ENCODE assay signal across 9 cellular contexts in genomic region chrX:115561605-115562491, GRCh38. TPM values are rescaled to one million over a fixed set of nuclear protein-coding genes. Genes with fewer than 3 reads are reported as not detected.
A peak's percentile ranks its signal among the peaks of the same experiment; 100 is the strongest.
DNase-seq lines count a peak whose midpoint lies in the region; ATAC-seq and TF ChIP-seq lines count a peak whose summit lies in the region.
"Had no signal": no experiment of that assay in that cellular context is flagged by ENCODE, and none has a peak within 500 bp of the region (broad histone marks: within the 10 kb centered on the region; RNA-seq: fewer than 3 reads in every experiment).

No MANE protein-coding gene starts in this region.

- intact Hi-C loops in Right ventricle myocardium superior (cut with DNase I), result loop anchor here (10.0 kb wide), 1 partner anchor 63 kb away; no protein-coding TSS in a partner anchor

- H3K9ac ChIP-seq in BLaER1 treated with 17β-estradiol and CSF1 and Interleukin-3, amounts not matched to agents 10 nM and 100 nM, result peak overlapping the region; percentile 79 to 90 (median 88)

- ATAC-seq in GM21360 (IDR thresholded peaks at IDR 0.05; ENCODE audit: unreplicated experiment) (peak; percentile 38), Right ventricle myocardium superior (ENCODE audit: poor library complexity) (peak; percentile 73), HG02571 (IDR thresholded peaks at IDR 0.05; ENCODE audit: unreplicated experiment) (no peak)
- peak; percentile 28 to 45 for ATAC-seq in activated T-cell treated with anti-CD3 and anti-CD28 coated beads, Interleukin-2, amount 50 U/mL, for 72 hours (replicated peaks in 1 of 2)

- DNase-seq in NCI-H1105 treated with DMSO at 0.1 percent for 48 hours (lab: John Stamatoyannopoulos, UW) (peak; percentile 78), Right ventricle myocardium superior (peak; percentile 56), osteocyte (ENCODE audit: extremely low spot score, unreplicated experiment) (peak; percentile 89), 8988T (no peak)
- DNase-seq in activated T-cell treated with anti-CD3 and anti-CD28 coated beads, Interleukin-2, amount 50 U/mL, for 72 hours, result peak in 1 of 2 donors; percentile 5

- no peak overlapping the region for H3K27ac Mint-ChIP-seq in activated T-cell treated with anti-CD3 and anti-CD28 coated beads, Interleukin-2, amount 50 U/mL, for 72 hours
- H3K27ac Mint-ChIP-seq in osteocyte (ENCODE audit: unreplicated experiment), result peak overlapping the region; percentile 99
- H3K27ac Mint-ChIP-seq: IgD-negative memory B cell had no signal

- peaks cover 16% of the 10 kb centered on the region for H3K4me1 Mint-ChIP-seq in activated T-cell treated with anti-CD3 and anti-CD28 coated beads, Interleukin-2, amount 50 U/mL, for 72 hours (ENCODE audit: low read depth)
- peaks cover 55% of the 10 kb centered on the region for H3K4me1 Mint-ChIP-seq in osteocyte (ENCODE audit: unreplicated experiment)

- peaks cover 0 to 13% (median 0%) of the 10 kb centered on the region in 11 experiments; a peak in 1 of 22 replicates for H4K20me1 ChIP-seq in BLaER1 treated with 17β-estradiol and CSF1 and Interleukin-3, amounts not matched to agents 10 nM and 100 nM

- peaks cover 90 to 99% (median 96%) of the 10 kb centered on the region in 11 experiments for H3K27me3 ChIP-seq in BLaER1 treated with 17β-estradiol and CSF1 and Interleukin-3, amounts not matched to agents 10 nM and 100 nM

- H3K27ac ChIP-seq in BLaER1 treated with 17β-estradiol and CSF1 and Interleukin-3, amounts not matched to agents 10 nM and 100 nM, result peak overlapping the region; percentile 34 to 91 (median 89); a peak in 21 of 22 replicates

- H3K9me3 Mint-ChIP-seq in activated T-cell treated with anti-CD3 and anti-CD28 coated beads, Interleukin-2, amount 50 U/mL, for 72 hours, result no peaks in the 10 kb centered on the region
- no peaks in the 10 kb centered on the region for H3K9me3 Mint-ChIP-seq in osteocyte (ENCODE audit: unreplicated experiment)

- no peaks in the 10 kb centered on the region for H3K36me3 Mint-ChIP-seq in activated T-cell treated with anti-CD3 and anti-CD28 coated beads, Interleukin-2, amount 50 U/mL, for 72 hours (ENCODE audit: insufficient read depth in 2 of 2)
- H3K36me3 Mint-ChIP-seq in osteocyte (ENCODE audit: unreplicated experiment), result peaks cover 18% of the 10 kb centered on the region
- H3K36me3 Mint-ChIP-seq: IgD-negative memory B cell had no signal

- no peaks in the 10 kb centered on the region for H3K9me3 ChIP-seq in BLaER1 treated with 17β-estradiol and CSF1 and Interleukin-3, amounts not matched to agents 10 nM and 100 nM (replicated peaks in 1 of 11)

- peak; percentile 41 for TF ChIP-seq CTCF in osteocyte (IDR thresholded peaks at IDR 0.05)

- peak overlapping the region; percentile 65 to 72 for H3K4me3 Mint-ChIP-seq in activated T-cell treated with anti-CD3 and anti-CD28 coated beads, Interleukin-2, amount 50 U/mL, for 72 hours
- peak overlapping the region; percentile 100 for H3K4me3 Mint-ChIP-seq in osteocyte (ENCODE audit: unreplicated experiment)

- H3K4me3 ChIP-seq in BLaER1 treated with 17β-estradiol and CSF1 and Interleukin-3, amounts not matched to agents 10 nM and 100 nM, result peak overlapping the region; percentile 63 to 77 (median 72)

- peaks cover 13 to 43% (median 26%) of the 10 kb centered on the region in 10 experiments; a peak in 18 of 20 replicates for H3K4me1 ChIP-seq in BLaER1 treated with 17β-estradiol and CSF1 and Interleukin-3, amounts not matched to agents 10 nM and 100 nM

- peak overlapping the region; percentile 51 to 84 (median 69) for H3K4me2 ChIP-seq in BLaER1 treated with 17β-estradiol and CSF1 and Interleukin-3, amounts not matched to agents 10 nM and 100 nM

- H3K36me3 ChIP-seq in BLaER1 treated with 17β-estradiol and CSF1 and Interleukin-3, amounts not matched to agents 10 nM and 100 nM, result no peaks in the 10 kb centered on the region; a peak in 2 of 22 replicates

- H3K27me3 Mint-ChIP-seq in activated T-cell treated with anti-CD3 and anti-CD28 coated beads, Interleukin-2, amount 50 U/mL, for 72 hours (ENCODE audit: low read depth), result peaks cover 69% of the 10 kb centered on the region
- no peaks in the 10 kb centered on the region for H3K27me3 Mint-ChIP-seq in osteocyte (ENCODE audit: unreplicated experiment)

RNA-seq across cellular contexts. Expression of gene PLS3, which starts 0.9 kb away (rescaled TPM):
- total RNA-seq in activated T-cell treated with anti-CD3 and anti-CD28 coated beads, Interleukin-2, amount 50 U/mL, for 72 hours, result 1 to 10 TPM in 1 of 2 donors, under 1 TPM in 1; 0.99 to 1.3 TPM
- 35.0 TPM for total RNA-seq in Right ventricle myocardium superior
- total RNA-seq in osteocyte, result 530 and 547 TPM in 2 replicates

Comparison
In these comparisons a context has a peak if more than half of its experiments do, and no peak if none do; other contexts are left out.
1. RNA of gene PLS3, which starts 0.9 kb away (total RNA-seq): 530 to 547 TPM in osteocyte and 35.0 TPM in Right ventricle myocardium superior (single experiment); 0.99 to 1.3 TPM in activated T-cell treated with anti-CD3 and anti-CD28 coated beads, Interleukin-2, amount 50 U/mL, for 72 hours; every median in the first group is over 10 times any median in the second.